Comparison of ENCODE assay signal across 8 cellular contexts in genomic region chr9:92763721-92764380, GRCh38. TPM values are rescaled to one million over a fixed set of nuclear protein-coding genes. Genes with fewer than 3 reads are reported as not detected.
A peak's percentile ranks its signal among the peaks of the same experiment; 100 is the strongest.
DNase-seq lines count a peak whose midpoint lies in the region; ATAC-seq and TF ChIP-seq lines count a peak whose summit lies in the region.

No MANE protein-coding gene starts in this region.

- H3K4me1 Mint-ChIP-seq in natural killer cell: peaks cover 40 to 51% of the 10 kb centered on the region in 2 donors

- H3K4me3 Mint-ChIP-seq in natural killer cell: peak overlapping the region; percentile 98

- H3K9me3 Mint-ChIP-seq in natural killer cell: no peaks in the 10 kb centered on the region

- TF ChIP-seq CTCF in GM10266 (IDR thresholded peaks at IDR 0.05; ENCODE audit: control insufficient read depth, insufficient read depth, low read depth, missing control alignments): no peak
- TF ChIP-seq CTCF in natural killer cell (IDR thresholded peaks at IDR 0.05): no peak

- ATAC-seq in natural killer cell (no peak), HG03520 (IDR thresholded peaks at IDR 0.05; ENCODE audit: unreplicated experiment) (no peak), GM21786 (IDR thresholded peaks at IDR 0.05; ENCODE audit: unreplicated experiment) (no peak)

- peak; percentile 65 for DNase-seq in GM10266 (ENCODE audit: extremely low spot score)
- peak; percentile 48 for DNase-seq in HuH-7.5 (ENCODE audit: low spot score)
- DNase-seq in activated CD4-positive, alpha-beta T cell treated with anti-CD3 and anti-CD28 coated beads for 1 hour: peak; percentile 14
- peak; percentile 38 for DNase-seq in epidermal melanocyte (ENCODE audit: insufficient read length, low spot score)
- DNase-seq in natural killer cell: no peak
- no peak for DNase-seq in SW 1271 (lab: John Stamatoyannopoulos, UW)

- H3K27ac Mint-ChIP-seq in natural killer cell: peak overlapping the region; percentile 89 to 91

- no peaks in the 10 kb centered on the region for H3K27me3 Mint-ChIP-seq in natural killer cell (ENCODE audit: low read depth in 2 of 2)

- intact Hi-C loops in natural killer cell (cut with micrococcal nuclease): loop anchor here (10.0 kb wide), 1 partner anchor 649 kb away; the partner anchor contains the start of gene SPTLC1

- no peaks in the 10 kb centered on the region for H3K36me3 Mint-ChIP-seq in natural killer cell

RNA-seq across cellular contexts. Expression of gene BICD2, which starts 0.8 kb away (rescaled TPM):
- total RNA-seq in natural killer cell: 10 to 100 TPM; 27.0 to 39.7 (median 39.7) TPM

Comparison
In these comparisons a context has a peak if more than half of its experiments do, and no peak if none do; other contexts are left out.
1. DNase-seq: peak in GM10266 (single experiment), HuH-7.5 (single experiment), activated CD4-positive, alpha-beta T cell treated with anti-CD3 and anti-CD28 coated beads for 1 hour (single experiment) and epidermal melanocyte (single experiment); none in natural killer cell (single experiment) and SW 1271 (0 of 2).